8 cellular contexts compared by ENCODE assay signal in the genomic region with DNA sequence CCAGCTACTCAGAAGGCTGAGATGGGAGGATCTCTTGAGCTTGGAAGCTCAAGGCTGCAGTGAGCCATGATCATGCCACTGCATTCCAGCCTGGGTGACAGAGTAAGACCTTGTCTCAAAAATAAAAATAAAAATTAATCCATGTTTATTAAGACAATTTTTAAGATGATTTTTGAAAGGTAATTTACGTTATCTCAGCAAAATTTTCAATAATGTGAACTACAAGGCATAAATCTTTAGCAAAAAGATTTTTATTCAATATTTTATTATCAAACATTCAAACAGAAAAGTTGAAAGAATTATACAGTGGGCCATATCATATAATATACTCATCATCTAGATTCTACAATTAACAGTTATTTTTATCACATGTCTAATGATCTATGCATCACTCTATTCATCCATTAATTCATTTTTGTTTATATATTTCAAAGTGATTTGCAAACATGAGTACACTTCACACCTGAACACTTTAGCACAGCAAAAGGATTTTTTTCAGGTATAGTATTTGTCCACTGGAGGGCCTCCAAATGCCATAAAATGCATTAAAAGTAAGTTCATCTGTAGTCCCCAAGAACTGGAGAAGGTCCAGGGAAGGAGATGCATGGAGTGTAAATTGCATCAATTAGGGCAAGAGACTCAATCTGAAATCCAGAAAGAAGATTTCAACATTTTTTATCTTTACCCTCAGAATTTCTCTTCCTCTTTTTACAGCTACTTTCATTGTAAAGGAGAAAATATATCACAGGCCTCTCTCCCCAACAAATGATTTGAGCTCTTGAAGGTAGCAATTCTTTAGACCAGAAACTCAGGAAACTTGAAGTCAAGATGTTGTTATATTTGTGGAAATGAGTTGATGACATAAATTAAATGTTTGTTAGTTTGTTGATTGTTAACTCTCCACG. TPM values are rescaled to one million over a fixed set of nuclear protein-coding genes. Genes with fewer than 3 reads are reported as not detected.
A peak's percentile ranks its signal among the peaks of the same experiment; 100 is the strongest.
DNase-seq lines count a peak whose midpoint lies in the region; ATAC-seq and TF ChIP-seq lines count a peak whose summit lies in the region.

No MANE protein-coding gene starts in this region.

- no peaks in the 10 kb centered on the region for H3K4me1 Mint-ChIP-seq in CD8-positive, alpha-beta T cell (ENCODE audit: low read depth)

- no peaks in the 10 kb centered on the region for H3K9me3 ChIP-seq in CD8-positive, alpha-beta T cell (ENCODE audit: low read length)
- no peaks in the 10 kb centered on the region for H3K9me3 ChIP-seq in SU-DHL-6 (ENCODE audit: insufficient read depth, low read length)

- H3K9ac ChIP-seq in SU-DHL-6 (ENCODE audit: low read length) = no peak overlapping the region

- no peak overlapping the region for H3K4me3 ChIP-seq in CD8-positive, alpha-beta T cell (ENCODE audit: low read depth, low read length)
- H3K4me3 ChIP-seq in SU-DHL-6 (ENCODE audit: insufficient read depth, low read length, poor library complexity, severe bottlenecking) = no peak overlapping the region

- H4K20me1 ChIP-seq in SU-DHL-6 (ENCODE audit: low read depth, low read length) = no peaks in the 10 kb centered on the region

- H3K27ac ChIP-seq in CD8-positive, alpha-beta T cell (ENCODE audit: low read depth, low read length) = no peak overlapping the region
- no peak overlapping the region for H3K27ac ChIP-seq in SU-DHL-6 (ENCODE audit: low read depth, low read length)

- no peaks in the 10 kb centered on the region for H3K36me3 ChIP-seq in CD8-positive, alpha-beta T cell (ENCODE audit: insufficient read depth, low read length)
- H3K36me3 ChIP-seq in SU-DHL-6 (ENCODE audit: low read length) = no peaks in the 10 kb centered on the region

- peak; percentile 59 for ATAC-seq in CD8-positive, alpha-beta T cell
- no peak for ATAC-seq in HG02763 (IDR thresholded peaks at IDR 0.05; ENCODE audit: unreplicated experiment)
- ATAC-seq in activated CD4-positive, CD25-positive, alpha-beta regulatory T cell treated with anti-CD3 and anti-CD28 coated beads, Interleukin-2, amount 50 U/mL, for 24 hours = no peak

- intact Hi-C loops in CD8-positive, alpha-beta T cell (cut with DNase I, micrococcal nuclease) = loop anchor here (1.0 to 5.0 kb wide), 5 partner anchors 40 to 383 kb away; partner anchors contain the start of gene RSBN1L (in 1 of the 2)

- POLR2A ChIA-PET in CD8-positive, alpha-beta T cell (lab: Charles Lee) = no interaction called here

- no peak overlapping the region for H3K27ac Mint-ChIP-seq in CD8-positive, alpha-beta T cell

- H3K36me3 Mint-ChIP-seq in CD8-positive, alpha-beta T cell = no peaks in the 10 kb centered on the region

- H2AFZ ChIP-seq in SU-DHL-6 (ENCODE audit: low read depth, low read length, severe bottlenecking) = no peak overlapping the region

- H3K79me2 ChIP-seq in SU-DHL-6 (ENCODE audit: insufficient read depth, low read length) = no peaks in the 10 kb centered on the region

- H3K27me3 Mint-ChIP-seq in CD8-positive, alpha-beta T cell (ENCODE audit: low read depth) = no peaks in the 10 kb centered on the region

- H3K4me2 ChIP-seq in SU-DHL-6 (ENCODE audit: low read depth, low read length, poor library complexity, severe bottlenecking) = no peak overlapping the region

- CTCF ChIA-PET in CD8-positive, alpha-beta T cell (lab: Charles Lee) = interaction anchor here (0.6 to 9.4 kb wide), 37 partner anchors 10 to 420 kb away, joined by 3 to 102 read pairs (median 4); partner anchors contain the start of genes PHTF2, RSBN1L and TMEM60

- no peaks in the 10 kb centered on the region for H3K9me3 Mint-ChIP-seq in CD8-positive, alpha-beta T cell

- DNase-seq in CD8-positive, alpha-beta T cell = no peak
- DNase-seq in GM19238 (ENCODE audit: insufficient read length, low spot score) (peak; percentile 9), NCI-H1105 (lab: John Stamatoyannopoulos, UW) (peak; percentile 65), fibroblast of the conjunctiva (ENCODE audit: low read depth) (peak; percentile 39), retina (peak; percentile 17)

- H3K9me2 ChIP-seq in SU-DHL-6 (replicated peaks; ENCODE audit: insufficient read depth, low read length) = no peaks in the 10 kb centered on the region

- H3K27me3 ChIP-seq in CD8-positive, alpha-beta T cell (ENCODE audit: insufficient read depth, low read length) = no peaks in the 10 kb centered on the region
- no peaks in the 10 kb centered on the region for H3K27me3 ChIP-seq in SU-DHL-6 (ENCODE audit: low read length)

- no peaks in the 10 kb centered on the region for H3F3A ChIP-seq in SU-DHL-6 (ENCODE audit: insufficient read depth)

- no peaks in the 10 kb centered on the region for H3K4me1 ChIP-seq in CD8-positive, alpha-beta T cell (ENCODE audit: insufficient read depth, low read length)

- TF ChIP-seq CTCF in CD8-positive, alpha-beta T cell (IDR thresholded peaks at IDR 0.05) = peak; percentile 83
- peak; percentile 70 for TF ChIP-seq CTCF in SU-DHL-6 (IDR thresholded peaks at IDR 0.05; ENCODE audit: insufficient read depth, low read length, poor library complexity, severe bottlenecking)

- H3K4me3 Mint-ChIP-seq in CD8-positive, alpha-beta T cell = no peak overlapping the region

RNA-seq across cellular contexts. Expression of gene RSBN1L, which starts 38.6 kb away (rescaled TPM):
- 10 to 100 TPM in 1 of 2 experiments, 1 to 10 TPM in 1; 7.4 to 10.0 TPM for total RNA-seq in CD8-positive, alpha-beta T cell

Comparison
In these comparisons a context has a peak if more than half of its experiments do, and no peak if none do; other contexts are left out.
1. DNase-seq: peak in GM19238 (single experiment), NCI-H1105 (single experiment), fibroblast of the conjunctiva (single experiment) and retina (single experiment); none in CD8-positive, alpha-beta T cell (0 of 7).